ENCODE assay signal across 12 cellular contexts in the genomic region with DNA sequence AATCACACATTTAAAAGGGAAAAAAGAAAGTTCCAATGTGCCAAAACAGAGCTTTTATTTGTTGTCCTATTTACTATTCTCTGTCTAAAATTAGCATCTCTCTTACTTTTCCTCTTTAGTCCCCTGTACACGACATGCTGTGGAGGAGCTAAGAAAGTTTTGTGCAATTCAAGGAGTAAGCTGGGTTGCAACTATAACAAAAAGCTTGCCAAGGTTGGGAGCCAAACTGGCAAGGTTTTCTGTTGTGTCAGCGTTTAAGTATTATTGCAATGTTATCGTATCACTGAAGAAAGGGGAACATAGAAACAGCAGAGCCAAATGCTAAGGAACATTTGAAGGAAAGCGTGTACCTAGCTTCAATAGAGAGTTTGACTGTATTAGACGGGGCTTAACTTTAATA.
DNase-seq lines count a peak whose midpoint lies in the region; ATAC-seq, FAIRE-seq and TF ChIP-seq lines count a peak whose summit lies in the region.
"Had no signal": no experiment of that assay in that cellular context is flagged by ENCODE, and none has a peak within 500 bp of the region (broad histone marks: within the 10 kb centered on the region; RNA-seq: fewer than 3 reads in every experiment).

No MANE protein-coding gene starts in this region.

- no peaks in the 10 kb centered on the region for H3K9me2 ChIP-seq in PC-9 (ENCODE audit: insufficient read depth)

- H3K27me3 ChIP-seq in astrocyte (ENCODE audit: insufficient read depth, low read length) = no peaks in the 10 kb centered on the region
- no peaks in the 10 kb centered on the region for H3K27me3 ChIP-seq in heart left ventricle
- no peaks in the 10 kb centered on the region for H3K27me3 ChIP-seq in prostate gland (replicated peaks; ENCODE audit: insufficient read depth)
- no peaks in the 10 kb centered on the region for H3K27me3 ChIP-seq in PC-9 (ENCODE audit: insufficient read depth, low read depth)
- H3K27me3 ChIP-seq: cardiac muscle cell had no signal

- H3K27ac Mint-ChIP-seq in astrocyte (ENCODE audit: unreplicated experiment) = no peak overlapping the region
- H3K27ac Mint-ChIP-seq: immature natural killer cell, natural killer cell had no signal

- H3K9me3 Mint-ChIP-seq in astrocyte (ENCODE audit: unreplicated experiment) = no peaks in the 10 kb centered on the region
- H3K9me3 Mint-ChIP-seq: natural killer cell had no signal

- in situ Hi-C loops in GM13976 (cut with MboI; ENCODE audit: low sequenced_read_pairs, unreplicated experiment) = loop anchor here (25.0 kb wide), 2 partner anchors 841 to 1016 kb away; a partner anchor contains a TSS

- TF ChIP-seq CTCF in AG10803 (conservative IDR thresholded peaks at IDR 0.05; ENCODE audit: low read length) (no peak), astrocyte (IDR thresholded peaks at IDR 0.05; ENCODE audit: insufficient read depth, low read depth, low read length) (no peak), heart left ventricle (IDR thresholded peaks at IDR 0.05) (no peak), prostate gland (IDR thresholded peaks at IDR 0.05) (no peak), PC-9 (conservative IDR thresholded peaks at IDR 0.05) (no peak), GM13976 (IDR thresholded peaks at IDR 0.05; ENCODE audit: borderline replicate concordance, control extremely low read depth, extremely low read depth, insufficient read depth, missing control alignments) (no peak)

- peak; percentile 50 to 73 (median 62) for ATAC-seq in heart left ventricle
- ATAC-seq: natural killer cell had no signal

- H3K4me2 ChIP-seq in astrocyte (ENCODE audit: low read length) (no peak overlapping the region), PC-9 (no peak overlapping the region)

- no peak overlapping the region for H2AFZ ChIP-seq in astrocyte (ENCODE audit: low read depth, low read length)
- no peak overlapping the region for H2AFZ ChIP-seq in PC-9

- H3K27me3 Mint-ChIP-seq in astrocyte (ENCODE audit: low read depth, unreplicated experiment) = no peaks in the 10 kb centered on the region

- H3K9ac ChIP-seq in astrocyte (ENCODE audit: low read length) = no peak overlapping the region

- H3K4me3 ChIP-seq in AG10803 (ENCODE audit: low read length) (no peak overlapping the region), astrocyte (ENCODE audit: insufficient read depth, low read depth, low read length) (no peak overlapping the region), heart left ventricle (peak overlapping the region in 1 of 12 donors; percentile 3), prostate gland (no peak overlapping the region), PC-9 (no peak overlapping the region)
- H3K4me3 ChIP-seq: cardiac muscle cell had no signal

- POLR2A ChIA-PET in PC-9 (lab: Charles Lee; ENCODE audit: unreplicated experiment) = no interaction called here

- BruUV-seq in PC-9 (replicated peaks; lab: Mats Ljungman, UMichigan) = no TSS peak

- no peaks in the 10 kb centered on the region for H3K9me3 ChIP-seq in astrocyte (ENCODE audit: insufficient read depth, low read depth, low read length)
- H3K9me3 ChIP-seq in heart left ventricle = no peaks in the 10 kb centered on the region
- H3K9me3 ChIP-seq in prostate gland = no peaks in the 10 kb centered on the region
- no peaks in the 10 kb centered on the region for H3K9me3 ChIP-seq in PC-9 (ENCODE audit: insufficient read depth, low read depth)

- H3K36me3 ChIP-seq in astrocyte (ENCODE audit: insufficient read depth, low read length) (no peaks in the 10 kb centered on the region), heart left ventricle (no peaks in the 10 kb centered on the region), prostate gland (no peaks in the 10 kb centered on the region), PC-9 (ENCODE audit: low read depth) (no peaks in the 10 kb centered on the region)
- H3K36me3 ChIP-seq: cardiac muscle cell had no signal

- intact Hi-C loops in heart left ventricle (cut with DNase I) = loop anchor here in 1 of 10 donors (10.0 kb wide), 1 partner anchor 994 kb away; no protein-coding TSS in a partner anchor
- intact Hi-C loops in prostate gland (cut with DNase I) = no loop called here
- intact Hi-C loops in PC-9 (cut with micrococcal nuclease; ENCODE audit: unreplicated experiment) = no loop called here

- H3K4me1 ChIP-seq in astrocyte (ENCODE audit: insufficient read depth, low read length) (no peaks in the 10 kb centered on the region), heart left ventricle (peaks cover 0 to 15% (median 9%) of the 10 kb centered on the region in 12 donors), prostate gland (replicated peaks) (no peaks in the 10 kb centered on the region), PC-9 (replicated peaks; ENCODE audit: insufficient read depth) (no peaks in the 10 kb centered on the region)

- CTCF ChIA-PET in PC-9 (lab: Charles Lee) = no interaction called here

- H3K79me2 ChIP-seq in astrocyte (ENCODE audit: insufficient read depth, low read length) (no peaks in the 10 kb centered on the region), PC-9 (ENCODE audit: low read depth) (no peaks in the 10 kb centered on the region)

- no peaks in the 10 kb centered on the region for H3K36me3 Mint-ChIP-seq in astrocyte (ENCODE audit: low read depth, unreplicated experiment)
- H3K36me3 Mint-ChIP-seq: immature natural killer cell, natural killer cell had no signal

- no peak overlapping the region for H3K4me3 Mint-ChIP-seq in astrocyte (ENCODE audit: unreplicated experiment)
- H3K4me3 Mint-ChIP-seq: immature natural killer cell, natural killer cell had no signal

- 9 to 34% (median 16%) methylated on average over 5 of the region's 5 CpGs for WGBS in heart left ventricle, 4 donors
- 4% methylated on average over 5 of the region's 5 CpGs for WGBS in prostate gland

- peaks cover 2% of the 10 kb centered on the region for H3K4me1 Mint-ChIP-seq in astrocyte (ENCODE audit: low read depth, unreplicated experiment)
- H3K4me1 Mint-ChIP-seq: immature natural killer cell, natural killer cell had no signal

- TF ChIP-seq POLR2A in heart left ventricle (IDR thresholded peaks at IDR 0.05) = no peak
- TF ChIP-seq POLR2A in prostate gland (IDR thresholded peaks at IDR 0.05) = no peak

- peak; percentile 77 for FAIRE-seq in astrocyte (lab: Jason Lieb, UNC)

- H3K27ac ChIP-seq in astrocyte (ENCODE audit: low read depth, low read length) (no peak overlapping the region), heart left ventricle (no peak overlapping the region), prostate gland (no peak overlapping the region), PC-9 (no peak overlapping the region)
- H3K27ac ChIP-seq: cardiac muscle cell had no signal

- no peaks in the 10 kb centered on the region for H4K20me1 ChIP-seq in astrocyte (ENCODE audit: insufficient read depth, low read length)
- H4K20me1 ChIP-seq in PC-9 (ENCODE audit: insufficient read depth) = no peaks in the 10 kb centered on the region

- DNase-seq in AG10803 (ENCODE audit: low read depth) (peak; percentile 72), astrocyte (ENCODE audit: low read depth) (peak; percentile 80), heart left ventricle (peak in 4 of 5 donors; percentile 21 to 32 (median 26)), prostate gland (ENCODE audit: low spot score) (peak; percentile 47), PC-9 (no peak), HK-2 (ENCODE audit: unreplicated experiment) (no peak), GM13976 (ENCODE audit: low spot score) (no peak), middle frontal gyrus (ENCODE audit: extremely low spot score, low spot score) (no peak)
- DNase-seq: immature natural killer cell; natural killer cell; stimulated activated CD8-positive, alpha-beta memory T cell treated with anti-CD3 and anti-CD28 coated beads, Interleukin-4, amount 100 ng/mL, for 48 hours had no signal

- H3F3A ChIP-seq in PC-9 (ENCODE audit: insufficient read depth, low read depth) = no peaks in the 10 kb centered on the region

Comparison
In these comparisons a context has a peak if more than half of its experiments do, and no peak if none do; other contexts are left out.
1. DNase-seq: peak in AG10803 (single experiment), astrocyte (single experiment), heart left ventricle (4 of 5) and prostate gland (single experiment); none in PC-9 (0 of 2), HK-2 (single experiment), GM13976 (single experiment) and middle frontal gyrus (single experiment).